Comparison of ENCODE assay signal across 23 cellular contexts in genomic region chr14:56129092-56129491, GRCh38.
"Had no signal": no experiment of that assay in that cellular context is flagged by ENCODE, and none has a peak within 500 bp of the region (broad histone marks: within the 10 kb centered on the region; RNA-seq: fewer than 3 reads in every experiment).

No MANE protein-coding gene starts in this region.

- H3K9me3 ChIP-seq: left lung, thyroid gland had no signal

- H3K36me3 ChIP-seq: left lung, thyroid gland had no signal

- ATAC-seq: activated CD8-positive, alpha-beta T cell treated with anti-CD3 and anti-CD28 coated beads, Interleukin-2, amount 10 ng/mL, durations not matched to agents 7 days and 5 days; natural killer cell treated with Interleukin-12 subunit alpha and Interleukin-12 subunit beta and Interleukin-15 and Interleukin-18, amount 100 ng/mL, for 72 hours; stimulated activated naive B cell treated with anti-CD40 and anti-IgM and Interleukin-4, amounts not matched to agents 10 μg/mL and 1 μg/mL and 100 μg/mL, for 72 hours had no signal

- H3K4me3 ChIP-seq: dorsolateral prefrontal cortex, left lung, thyroid gland had no signal

- H3K36me3 Mint-ChIP-seq: activated naive CD8-positive, alpha-beta T cell treated with anti-CD3 and anti-CD28 coated beads, Interleukin-2, amount 10 ng/mL, durations not matched to agents 7 days and 5 days; brain; mesothelial cell of epicardium; natural killer cell treated with Interleukin-12 subunit alpha and Interleukin-12 subunit beta and Interleukin-15 and Interleukin-18, amount 100 ng/mL, for 72 hours had no signal

- H3K27ac Mint-ChIP-seq: activated B cell treated with CpG ODN at 0.5 μM for 24 hours; activated CD8-positive, alpha-beta T cell treated with anti-CD3 and anti-CD28 coated beads, Interleukin-2, amount 10 ng/mL, durations not matched to agents 7 days and 5 days; activated naive CD8-positive, alpha-beta T cell treated with anti-CD3 and anti-CD28 coated beads, Interleukin-2, amount 10 ng/mL, durations not matched to agents 7 days and 5 days; activated T-cell treated with anti-CD3 and anti-CD28 coated beads, Interleukin-2, amount 50 U/mL, for 24 hours; activated T-helper 2 cell treated with anti-CD3 and anti-CD28 coated beads, Interferon-gamma antibody, Interleukin-2, Interleukin-4, amounts not matched to agents 10 μg/mL and 5 μg/mL and 100 μg/mL, durations not matched to agents 14 hours and 24 hours and 36 hours; endodermal cell; mesothelial cell of epicardium; natural killer cell treated with Interleukin-12 subunit alpha and Interleukin-12 subunit beta and Interleukin-15 and Interleukin-18, amount 100 ng/mL, for 72 hours; stimulated activated naive B cell treated with anti-CD40 and anti-IgM and Interleukin-4, amounts not matched to agents 10 μg/mL and 1 μg/mL and 100 μg/mL, for 72 hours had no signal

- H3K27me3 ChIP-seq: dorsolateral prefrontal cortex, left lung, thyroid gland had no signal

- DNase-seq: activated B cell treated with CpG ODN at 0.5 μM for 24 hours; activated CD4-positive, alpha-beta T cell treated with anti-CD3 and anti-CD28 coated beads for 48 hours; activated CD8-positive, alpha-beta T cell treated with anti-CD3 and anti-CD28 coated beads, Interleukin-2, amount 10 ng/mL, durations not matched to agents 7 days and 5 days; activated naive CD4-positive, alpha-beta T cell treated with Interleukin-2 at 50 U/mL for 16 hours; activated naive CD8-positive, alpha-beta T cell treated with anti-CD3 and anti-CD28 coated beads, Interleukin-2, amount 10 ng/mL, durations not matched to agents 7 days and 5 days; activated T-cell treated with anti-CD3 and anti-CD28 coated beads, Interleukin-2, amount 50 U/mL, for 24 hours; amygdala; caudate nucleus; dorsolateral prefrontal cortex; endodermal cell; foreskin fibroblast; hippocampal formation; kidney; left lung; nucleus accumbens; stimulated activated naive B cell treated with anti-CD40 and anti-IgM and Interleukin-4, amounts not matched to agents 10 μg/mL and 1 μg/mL and 100 μg/mL, for 72 hours; T-helper 2 cell; thyroid gland had no signal

- H3K27me3 Mint-ChIP-seq: activated B cell treated with CpG ODN at 0.5 μM for 24 hours; natural killer cell treated with Interleukin-12 subunit alpha and Interleukin-12 subunit beta and Interleukin-15 and Interleukin-18, amount 100 ng/mL, for 72 hours; stimulated activated naive B cell treated with anti-CD40 and anti-IgM and Interleukin-4, amounts not matched to agents 10 μg/mL and 1 μg/mL and 100 μg/mL, for 72 hours had no signal

- H3K9me3 Mint-ChIP-seq: activated B cell treated with CpG ODN at 0.5 μM for 24 hours; activated naive CD8-positive, alpha-beta T cell treated with anti-CD3 and anti-CD28 coated beads, Interleukin-2, amount 10 ng/mL, durations not matched to agents 7 days and 5 days; activated T-cell treated with anti-CD3 and anti-CD28 coated beads, Interleukin-2, amount 50 U/mL, for 24 hours; activated T-helper 2 cell treated with anti-CD3 and anti-CD28 coated beads, Interferon-gamma antibody, Interleukin-2, Interleukin-4, amounts not matched to agents 10 μg/mL and 5 μg/mL and 100 μg/mL, durations not matched to agents 14 hours and 24 hours and 36 hours; brain; endodermal cell; mesothelial cell of epicardium; natural killer cell treated with Interleukin-12 subunit alpha and Interleukin-12 subunit beta and Interleukin-15 and Interleukin-18, amount 100 ng/mL, for 72 hours; stimulated activated naive B cell treated with anti-CD40 and anti-IgM and Interleukin-4, amounts not matched to agents 10 μg/mL and 1 μg/mL and 100 μg/mL, for 72 hours had no signal

- H3K4me3 Mint-ChIP-seq: activated B cell treated with CpG ODN at 0.5 μM for 24 hours; activated CD8-positive, alpha-beta T cell treated with anti-CD3 and anti-CD28 coated beads, Interleukin-2, amount 10 ng/mL, durations not matched to agents 7 days and 5 days; activated naive CD8-positive, alpha-beta T cell treated with anti-CD3 and anti-CD28 coated beads, Interleukin-2, amount 10 ng/mL, durations not matched to agents 7 days and 5 days; activated T-cell treated with anti-CD3 and anti-CD28 coated beads, Interleukin-2, amount 50 U/mL, for 24 hours; endodermal cell; mesothelial cell of epicardium; natural killer cell treated with Interleukin-12 subunit alpha and Interleukin-12 subunit beta and Interleukin-15 and Interleukin-18, amount 100 ng/mL, for 72 hours; stimulated activated naive B cell treated with anti-CD40 and anti-IgM and Interleukin-4, amounts not matched to agents 10 μg/mL and 1 μg/mL and 100 μg/mL, for 72 hours had no signal

- H3K27ac ChIP-seq: dorsolateral prefrontal cortex, epithelial cell of prostate, thyroid gland had no signal
